ENCODE assay signal across 24 cellular contexts in the genomic region with DNA sequence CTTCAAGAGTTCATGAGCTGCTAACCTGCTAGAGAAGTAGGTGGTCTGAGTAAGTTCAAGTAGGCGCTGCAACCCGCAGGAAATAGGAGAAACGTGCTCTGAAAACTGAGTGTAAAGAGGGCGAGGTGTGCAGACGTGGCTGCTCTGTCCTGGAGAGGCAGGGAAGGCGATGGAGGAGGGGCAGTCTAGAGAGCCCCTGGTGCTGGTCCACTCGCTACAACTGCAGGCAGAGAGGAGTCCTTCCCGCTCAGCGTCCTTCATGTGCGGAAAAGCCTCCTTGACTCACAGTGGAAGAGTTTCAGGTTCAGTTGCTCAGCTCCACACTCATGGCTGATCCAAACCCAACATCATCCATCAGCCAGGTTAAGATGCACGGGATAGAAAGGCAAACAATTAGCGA. TPM values are rescaled to one million over a fixed set of nuclear protein-coding genes. Genes with fewer than 3 reads are reported as not detected.
DNase-seq lines count a peak whose midpoint lies in the region; ATAC-seq, FAIRE-seq and TF ChIP-seq lines count a peak whose summit lies in the region.
"Had no signal": no experiment of that assay in that cellular context is flagged by ENCODE, and none has a peak within 500 bp of the region (broad histone marks: within the 10 kb centered on the region; RNA-seq: fewer than 3 reads in every experiment).

No MANE protein-coding gene starts in this region.

- no peaks in the 10 kb centered on the region for H3F3A ChIP-seq in PC-3 (ENCODE audit: low read length, unreplicated experiment)

- H3K4me2 ChIP-seq in PC-3 (ENCODE audit: low read length) (no peak overlapping the region), HepG2 (ENCODE audit: low read depth, low read length) (no peak overlapping the region)
- H3K4me2 ChIP-seq: BLaER1 treated with 17β-estradiol and CSF1 and Interleukin-3, amounts not matched to agents 10 nM and 100 nM; PC-9 had no signal

- no peaks in the 10 kb centered on the region for H3K4me1 ChIP-seq in PC-3 (ENCODE audit: insufficient read depth, low read length)
- H3K4me1 ChIP-seq in HepG2 (ENCODE audit: insufficient read depth, low read length): no peaks in the 10 kb centered on the region
- no peaks in the 10 kb centered on the region for H3K4me1 ChIP-seq in suprapubic skin

- in situ Hi-C loops in HepG2 (cut with HindIII; ENCODE audit: extremely low pct_ligation_motif_present, low pct_unique_long_range_greater_than_20kb): no loop called here

- no peak for ATAC-seq in PC-3
- ATAC-seq in HepG2: no peak
- ATAC-seq in activated CD8-positive, alpha-beta T cell treated with anti-CD3 and anti-CD28 coated beads, Interleukin-2, amount 10 ng/mL, durations not matched to agents 7 days and 5 days: no peak
- ATAC-seq: HCT116 had no signal

- DNase-seq in AG20443 (ENCODE audit: low spot score): peak; percentile 3
- DNase-seq in PC-3: peak; percentile 23
- no peak for DNase-seq in HepG2 (ENCODE audit: low spot score)
- DNase-seq in suprapubic skin (ENCODE audit: low spot score in 2 of 2): peak; percentile 18 to 20
- DNase-seq in 8988T: no peak
- DNase-seq in activated CD8-positive, alpha-beta T cell treated with anti-CD3 and anti-CD28 coated beads, Interleukin-2, amount 10 ng/mL, durations not matched to agents 7 days and 5 days: no peak
- DNase-seq in progenitor cell of endocrine pancreas (ENCODE audit: low spot score, unreplicated experiment): no peak
- DNase-seq: AML-193; CD4-positive, alpha-beta T cell; COR-L47; GF-D8; Karpas-422; NCI-H1092; NCI-H1417 treated with DMSO at 0.1 percent for 48 hours; NCI-H1694 treated with DMSO at 0.1 percent for 48 hours; NCI-H524; NCI-H82; NK-92 treated with Interleukin-12 subunit alpha and Interleukin-12 subunit beta, amount 100 ng/mL, for 24 hours; PC-9; RPMI8226; SHP77 had no signal

- H3K27me3 Mint-ChIP-seq in activated CD8-positive, alpha-beta T cell treated with anti-CD3 and anti-CD28 coated beads, Interleukin-2, amount 10 ng/mL, durations not matched to agents 7 days and 5 days (ENCODE audit: low read depth): peaks cover 2% of the 10 kb centered on the region
- peaks cover 42% of the 10 kb centered on the region for H3K27me3 Mint-ChIP-seq in progenitor cell of endocrine pancreas
- H3K27me3 Mint-ChIP-seq: CD4-positive, alpha-beta T cell had no signal

- no peak for TF ChIP-seq EP300 in HepG2 (IDR thresholded peaks at IDR 0.05; ENCODE audit: low read depth in 2 of 2, low read length in 2 of 2)
- TF ChIP-seq EP300 in HepG2 (CRISPR knock-in tag; IDR thresholded peaks at IDR 0.05; ENCODE audit: borderline replicate concordance): no peak
- TF ChIP-seq EP300 in suprapubic skin (IDR thresholded peaks at IDR 0.05): no peak

- H3K36me3 Mint-ChIP-seq in activated CD8-positive, alpha-beta T cell treated with anti-CD3 and anti-CD28 coated beads, Interleukin-2, amount 10 ng/mL, durations not matched to agents 7 days and 5 days (ENCODE audit: low read depth): no peaks in the 10 kb centered on the region
- no peaks in the 10 kb centered on the region for H3K36me3 Mint-ChIP-seq in progenitor cell of endocrine pancreas (ENCODE audit: insufficient read depth)

- H3K4me3 ChIP-seq in PC-3 (ENCODE audit: low read length) (no peak overlapping the region), HepG2 (replicated peaks in 1 of 3; ENCODE audit: insufficient read depth in 1 of 3, low read depth in 2 of 3, low read length in 3 of 3) (no peak overlapping the region), suprapubic skin (no peak overlapping the region)
- H3K4me3 ChIP-seq: BLaER1 treated with 17β-estradiol and CSF1 and Interleukin-3, amounts not matched to agents 10 nM and 100 nM; PC-9 had no signal

- TF ChIP-seq POLR2A in HepG2 (IDR thresholded peaks at IDR 0.05; ENCODE audit: insufficient read depth in 1 of 2, low read depth in 2 of 2, low read length in 2 of 2): no peak
- TF ChIP-seq POLR2A in suprapubic skin (IDR thresholded peaks at IDR 0.05): no peak

- H3K36me3 ChIP-seq in PC-3 (ENCODE audit: low read depth, low read length) (no peaks in the 10 kb centered on the region), HepG2 (replicated peaks in 1 of 2; ENCODE audit: control insufficient read depth in 1 of 2, insufficient read depth in 2 of 2, low read length in 2 of 2) (no peaks in the 10 kb centered on the region), suprapubic skin (peaks cover 18% of the 10 kb centered on the region)

- H2AFZ ChIP-seq in PC-3 (ENCODE audit: low read length): no peak overlapping the region
- no peak overlapping the region for H2AFZ ChIP-seq in HepG2 (ENCODE audit: low read length)
- H2AFZ ChIP-seq: PC-9 had no signal

- H3K79me2 ChIP-seq in PC-3 (ENCODE audit: low read length) (no peaks in the 10 kb centered on the region), HepG2 (ENCODE audit: insufficient read depth, low read length) (no peaks in the 10 kb centered on the region)

- H3K9me3 ChIP-seq in PC-3 (ENCODE audit: low read length) (no peaks in the 10 kb centered on the region), HepG2 (ENCODE audit: low read length) (no peaks in the 10 kb centered on the region), suprapubic skin (no peaks in the 10 kb centered on the region)
- H3K9me3 ChIP-seq: BLaER1 treated with 17β-estradiol and CSF1 and Interleukin-3, amounts not matched to agents 10 nM and 100 nM had no signal

- WGBS in HepG2 (ENCODE audit: low lambda C conversion rate): 19% methylated on average over 10 of the region's 12 CpGs
- 95% methylated on average over 12 of the region's 12 CpGs for WGBS in suprapubic skin

- no peak overlapping the region for H3K27ac Mint-ChIP-seq in activated CD8-positive, alpha-beta T cell treated with anti-CD3 and anti-CD28 coated beads, Interleukin-2, amount 10 ng/mL, durations not matched to agents 7 days and 5 days
- H3K27ac Mint-ChIP-seq in progenitor cell of endocrine pancreas: no peak overlapping the region
- H3K27ac Mint-ChIP-seq: CD4-positive, alpha-beta T cell had no signal

- FAIRE-seq in HepG2 (lab: Jason Lieb, UNC): no peak
- FAIRE-seq: GM12891 had no signal

- H3K27ac ChIP-seq in PC-3 (ENCODE audit: low read length) (no peak overlapping the region), HepG2 (ENCODE audit: extremely low read length, insufficient read depth, low read length) (no peak overlapping the region), suprapubic skin (no peak overlapping the region)
- H3K27ac ChIP-seq: BLaER1 treated with 17β-estradiol and CSF1 and Interleukin-3, amounts not matched to agents 10 nM and 100 nM; PC-9 had no signal

- no TSS peak for BruUV-seq in PC-3 (replicated peaks; lab: Mats Ljungman, UMichigan)
- no TSS peak for BruUV-seq in HepG2 (replicated peaks; lab: Mats Ljungman, UMichigan)

- POLR2A ChIA-PET in PC-3 (lab: Charles Lee; ENCODE audit: unreplicated experiment) (interaction anchor here (0.7 kb wide), 1 partner anchor 17 kb away, joined by 4 read pairs; no protein-coding TSS in a partner anchor), HepG2 (lab: Yijun Ruan, JAX) (no interaction called here)
- POLR2A ChIA-PET in activated CD8-positive, alpha-beta T cell treated with anti-CD3 and anti-CD28 coated beads, Interleukin-2, amount 10 ng/mL, durations not matched to agents 7 days and 5 days (lab: Charles Lee): interaction anchor here (1.0 kb wide), 1 partner anchor 114 kb away, joined by 3 read pairs; a partner anchor contains a TSS

- H3K27me3 ChIP-seq in PC-3 (ENCODE audit: low read length): no peaks in the 10 kb centered on the region
- H3K27me3 ChIP-seq in HepG2 (ENCODE audit: control insufficient read depth in 1 of 2, insufficient read depth in 2 of 2, low read length in 2 of 2): peaks cover 13 to 82% of the 10 kb centered on the region in 2 experiments
- H3K27me3 ChIP-seq in suprapubic skin: no peaks in the 10 kb centered on the region

- H3K4me3 Mint-ChIP-seq in activated CD8-positive, alpha-beta T cell treated with anti-CD3 and anti-CD28 coated beads, Interleukin-2, amount 10 ng/mL, durations not matched to agents 7 days and 5 days: no peak overlapping the region
- H3K4me3 Mint-ChIP-seq in progenitor cell of endocrine pancreas (ENCODE audit: low read depth): no peak overlapping the region
- H3K4me3 Mint-ChIP-seq: CD4-positive, alpha-beta T cell had no signal

- intact Hi-C loops in PC-3 (cut with micrococcal nuclease) (no loop called here), HepG2 (cut with micrococcal nuclease; ENCODE audit: unreplicated experiment) (no loop called here)

- H3K4me1 Mint-ChIP-seq in activated CD8-positive, alpha-beta T cell treated with anti-CD3 and anti-CD28 coated beads, Interleukin-2, amount 10 ng/mL, durations not matched to agents 7 days and 5 days (ENCODE audit: low read depth): no peaks in the 10 kb centered on the region
- H3K4me1 Mint-ChIP-seq in progenitor cell of endocrine pancreas (ENCODE audit: low read depth): no peaks in the 10 kb centered on the region

- H4K20me1 ChIP-seq in PC-3 (ENCODE audit: low read length): no peaks in the 10 kb centered on the region
- H4K20me1 ChIP-seq in HepG2 (ENCODE audit: insufficient read depth, low read length): 0 out of 2 replicates have a peak, but pooled peaks cover 2% of the 10 kb centered on the region

- TF ChIP-seq CTCF in PC-3 (conservative IDR thresholded peaks at IDR 0.05; ENCODE audit: low read depth, low read length) (no peak), HepG2 (CRISPR knock-in tag; IDR thresholded peaks at IDR 0.05) (no peak), suprapubic skin (IDR thresholded peaks at IDR 0.05) (no peak), progenitor cell of endocrine pancreas (IDR thresholded peaks at IDR 0.05; ENCODE audit: unreplicated experiment) (no peak)

- no peak for TF ChIP-seq RAD21 in HepG2 (CRISPR knock-in tag; IDR thresholded peaks at IDR 0.05)

- no peaks in the 10 kb centered on the region for H3K9me3 Mint-ChIP-seq in activated CD8-positive, alpha-beta T cell treated with anti-CD3 and anti-CD28 coated beads, Interleukin-2, amount 10 ng/mL, durations not matched to agents 7 days and 5 days (ENCODE audit: insufficient read depth)
- no peaks in the 10 kb centered on the region for H3K9me3 Mint-ChIP-seq in progenitor cell of endocrine pancreas (ENCODE audit: low read depth)
- H3K9me3 Mint-ChIP-seq: CD4-positive, alpha-beta T cell had no signal

- H3K9me2 ChIP-seq in PC-3 (replicated peaks; ENCODE audit: low read length): no peaks in the 10 kb centered on the region

- CTCF ChIA-PET in PC-3 (lab: Charles Lee): no interaction called here
- CTCF ChIA-PET in HepG2 (lab: Yijun Ruan, JAX; ENCODE audit: low intra/inter-chr PET ratio, low total read pairs): no interaction called here
- CTCF ChIA-PET in activated CD8-positive, alpha-beta T cell treated with anti-CD3 and anti-CD28 coated beads, Interleukin-2, amount 10 ng/mL, durations not matched to agents 7 days and 5 days (lab: Charles Lee): no interaction called here

- no peak overlapping the region for H3K9ac ChIP-seq in PC-3 (ENCODE audit: low read length)
- H3K9ac ChIP-seq in HepG2 (ENCODE audit: insufficient read depth, low read depth, low read length): no peak overlapping the region
- H3K9ac ChIP-seq: BLaER1 treated with 17β-estradiol and CSF1 and Interleukin-3, amounts not matched to agents 10 nM and 100 nM had no signal

RNA-seq across cellular contexts. Expression of a gene that starts 12.1 kb away (rescaled TPM):
- total RNA-seq in PC-3 (2014; rRNA removed): 11.0 and 15.5 TPM in 2 replicates
- 0.41 and 0.60 TPM in 2 replicates for total RNA-seq in HepG2 (2016; rRNA removed; fragmentation: Illumina TruSeq; extraction: Trizol)
- total RNA-seq in HepG2 (2016; cell fraction: cytosol; rRNA removed; fragmentation: Illumina TruSeq; extraction: Trizol; ENCODE audit: low read depth): 0.09 and 0.51 TPM in 2 replicates
- total RNA-seq in HepG2 (2016; cell fraction: insoluble cytoplasmic fraction; rRNA removed; fragmentation: Illumina TruSeq; extraction: Trizol): 0.37 and 0.52 TPM in 2 replicates
- 0.72 and 0.80 TPM in 2 replicates for total RNA-seq in HepG2 (2016; cell fraction: membrane; rRNA removed; fragmentation: Illumina TruSeq; extraction: Trizol)
- total RNA-seq in HepG2 (2016; cell fraction: nucleus; rRNA removed; fragmentation: Illumina TruSeq; extraction: Trizol): 0.38 and 0.56 TPM in 2 replicates
- 1.5 and 2.3 TPM in 2 replicates for polyA plus RNA-seq in HepG2 (2011; rRNA removed)
- 1.1 and 1.3 TPM in 2 replicates for polyA plus RNA-seq in HepG2 (2011; cell fraction: cytosol; rRNA removed)
- 1.8 and 2.5 TPM in 2 replicates for polyA plus RNA-seq in HepG2 (2011; cell fraction: nucleus; rRNA removed)
- polyA plus RNA-seq in HepG2 (2012): 0.71 and 2.5 TPM in 2 replicates
- 1.0 and 1.2 TPM in 2 replicates for polyA plus RNA-seq in HepG2 (2016; cell fraction: cytosol; fragmentation: Illumina TruSeq; extraction: Trizol; ENCODE audit: low read depth)
- 0.63 and 0.84 TPM in 2 replicates for polyA plus RNA-seq in HepG2 (2016; cell fraction: insoluble cytoplasmic fraction; fragmentation: Illumina TruSeq; extraction: Trizol; ENCODE audit: low read depth)
- polyA plus RNA-seq in HepG2 (2016; cell fraction: membrane; fragmentation: Illumina TruSeq; extraction: Trizol; ENCODE audit: low read depth): 0.83 and 1.0 TPM in 2 replicates
- polyA plus RNA-seq in HepG2 (2016; cell fraction: nucleus; fragmentation: Illumina TruSeq; extraction: Trizol; ENCODE audit: insufficient read depth, low read depth): 0.75 and 1.2 TPM in 2 replicates
- polyA minus RNA-seq in HepG2 (2011; rRNA and poly(A)+ RNA removed; ENCODE audit: low replicate concordance): 2.2 and 9.0 TPM in 2 replicates
- 0.40 and 0.44 TPM in 2 replicates for polyA minus RNA-seq in HepG2 (2011; cell fraction: cytosol; rRNA and poly(A)+ RNA removed)
- polyA minus RNA-seq in HepG2 (2011; cell fraction: nucleus; rRNA and poly(A)+ RNA removed): 0.64 and 1.4 TPM in 2 replicates
- total RNA-seq in suprapubic skin: 10 to 100 TPM in 2 of 4 donors, 1 to 10 TPM in 2; 6.8 to 17.9 (median 11.0) TPM
- total RNA-seq in activated CD8-positive, alpha-beta T cell treated with anti-CD3 and anti-CD28 coated beads, Interleukin-2, amount 10 ng/mL, durations not matched to agents 7 days and 5 days: 1 to 10 TPM; 6.3 to 6.8 TPM
- total RNA-seq in progenitor cell of endocrine pancreas: 6.9 and 7.6 TPM in 2 replicates

Comparison
In these comparisons a context has a peak if more than half of its experiments do, and no peak if none do; other contexts are left out.
1. DNase-seq: peak in AG20443 (single experiment), PC-3 (single experiment) and suprapubic skin (2 of 2); none in HepG2 (single experiment), 8988T (single experiment), activated CD8-positive, alpha-beta T cell treated with anti-CD3 and anti-CD28 coated beads, Interleukin-2, amount 10 ng/mL, durations not matched to agents 7 days and 5 days (single experiment) and progenitor cell of endocrine pancreas (single experiment).